In the genomic region with DNA sequence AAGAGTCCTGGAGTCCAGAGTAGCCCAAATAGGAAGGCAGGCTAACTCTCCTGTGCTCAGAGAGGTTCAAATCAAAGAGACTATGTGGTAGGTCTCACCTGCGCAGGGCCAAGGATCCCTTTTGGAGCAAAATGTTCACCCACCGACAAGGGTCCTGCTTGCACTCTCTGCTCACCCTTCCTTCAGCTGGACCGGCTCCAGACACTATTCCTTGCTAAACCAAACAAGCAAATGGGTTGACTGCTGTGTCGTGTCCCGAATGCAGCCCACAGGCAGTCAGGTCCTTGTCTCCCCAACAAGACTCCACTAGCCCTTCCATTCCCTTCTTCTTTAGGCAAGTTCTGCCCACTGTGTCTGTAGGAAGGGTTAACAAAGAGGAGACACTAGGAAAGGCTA, we compare ENCODE assay signal across 8 cellular contexts. TPM values are rescaled to one million over a fixed set of nuclear protein-coding genes. Genes with fewer than 3 reads are reported as not detected.
DNase-seq lines count a peak whose midpoint lies in the region; ATAC-seq and TF ChIP-seq lines count a peak whose summit lies in the region.

No MANE protein-coding gene starts in this region.

- peak overlapping the region; percentile 59 for H3K4me3 ChIP-seq in AG09309 (ENCODE audit: control insufficient read depth, low read depth, low read length)
- peak overlapping the region; percentile 57 for H3K4me3 ChIP-seq in SJSA1
- peak overlapping the region; percentile 56 to 65 for H3K4me3 ChIP-seq in gastroesophageal sphincter

- peak overlapping the region; percentile 82 for H3K4me3 Mint-ChIP-seq in stimulated activated effector memory CD8-positive, alpha-beta T cell treated with anti-CD3 and anti-CD28 coated beads, Interleukin-12 subunit alpha, Interleukin-12 subunit beta, amount 100 ng/mL, for 72 hours

- H3K27ac ChIP-seq in SJSA1 (peak overlapping the region; percentile 74), gastroesophageal sphincter (peak overlapping the region; percentile 72 to 89 (median 87))

- H3K4me1 ChIP-seq in SJSA1 (replicated peaks) (peaks cover 7% of the 10 kb centered on the region), gastroesophageal sphincter (peaks cover 0 to 20% (median 0%) of the 10 kb centered on the region in 3 donors)

- H3K9me3 Mint-ChIP-seq in stimulated activated effector memory CD8-positive, alpha-beta T cell treated with anti-CD3 and anti-CD28 coated beads, Interleukin-12 subunit alpha, Interleukin-12 subunit beta, amount 100 ng/mL, for 72 hours: no peaks in the 10 kb centered on the region

- peaks cover 36% of the 10 kb centered on the region for H3K36me3 Mint-ChIP-seq in stimulated activated effector memory CD8-positive, alpha-beta T cell treated with anti-CD3 and anti-CD28 coated beads, Interleukin-12 subunit alpha, Interleukin-12 subunit beta, amount 100 ng/mL, for 72 hours

- no peaks in the 10 kb centered on the region for H3K9me3 ChIP-seq in SJSA1 (replicated peaks)
- H3K9me3 ChIP-seq in gastroesophageal sphincter: no peaks in the 10 kb centered on the region

- no peak for TF ChIP-seq CTCF in AG09309 (IDR thresholded peaks at IDR 0.05; ENCODE audit: control insufficient read depth, insufficient read depth, low read depth, low read length, missing control alignments)
- TF ChIP-seq CTCF in gastroesophageal sphincter (IDR thresholded peaks at IDR 0.05): no peak

- WGBS in gastroesophageal sphincter (ENCODE audit: low coverage in 1 of 2), 2 donors: 58% methylated on average over 4 of the region's 5 CpGs; no CpG with 5 or more reads in 1 of the 2 donors

- no peaks in the 10 kb centered on the region for H3K27me3 ChIP-seq in SJSA1 (replicated peaks)
- H3K27me3 ChIP-seq in gastroesophageal sphincter: no peaks in the 10 kb centered on the region

- TF ChIP-seq POLR2A in gastroesophageal sphincter (IDR thresholded peaks at IDR 0.05): no peak

- H3K36me3 ChIP-seq in SJSA1: no peaks in the 10 kb centered on the region
- H3K36me3 ChIP-seq in gastroesophageal sphincter: no peaks in the 10 kb centered on the region

- ATAC-seq in GM21526 (IDR thresholded peaks at IDR 0.05; ENCODE audit: low FRiP score, unreplicated experiment): peak; percentile 8
- no peak for ATAC-seq in gastroesophageal sphincter
- no peak for ATAC-seq in stimulated activated effector memory CD8-positive, alpha-beta T cell treated with anti-CD3 and anti-CD28 coated beads, Interleukin-12 subunit alpha, Interleukin-12 subunit beta, amount 100 ng/mL, for 72 hours

- H3K27ac Mint-ChIP-seq in stimulated activated effector memory CD8-positive, alpha-beta T cell treated with anti-CD3 and anti-CD28 coated beads, Interleukin-12 subunit alpha, Interleukin-12 subunit beta, amount 100 ng/mL, for 72 hours: peak overlapping the region; percentile 95

- peaks cover 8% of the 10 kb centered on the region for H3K4me1 Mint-ChIP-seq in stimulated activated effector memory CD8-positive, alpha-beta T cell treated with anti-CD3 and anti-CD28 coated beads, Interleukin-12 subunit alpha, Interleukin-12 subunit beta, amount 100 ng/mL, for 72 hours

- no peak for TF ChIP-seq EP300 in gastroesophageal sphincter (IDR thresholded peaks at IDR 0.05)

- DNase-seq in AG09309 (ENCODE audit: low read depth) (no peak), SJSA1 (ENCODE audit: low read depth in 1 of 2, low spot score in 2 of 2) (no peak), NCI-H1436 (lab: John Stamatoyannopoulos, UW) (no peak), foreskin melanocyte (no peak), NCI-H524 treated with DMSO at 0.1 percent for 48 hours (lab: John Stamatoyannopoulos, UW) (no peak)
- no peak for DNase-seq in stimulated activated effector memory CD8-positive, alpha-beta T cell treated with anti-CD3 and anti-CD28 coated beads, Interleukin-12 subunit alpha, Interleukin-12 subunit beta, amount 100 ng/mL, for 72 hours (ENCODE audit: low spot score in 2 of 2)

RNA-seq across cellular contexts. Expression of a gene that starts 0.8 kb away (rescaled TPM):
- 13.7 and 18.7 TPM in 2 replicates for total RNA-seq in SJSA1 (2014; rRNA removed; shearing (Covaris generic))
- total RNA-seq in gastroesophageal sphincter: 10 to 100 TPM; 11.3 to 22.7 (median 16.7) TPM

RNA-seq across cellular contexts. Expression of a gene that starts 27.5 kb away (rescaled TPM):
- total RNA-seq in SJSA1 (2014; rRNA removed; shearing (Covaris generic)): not detected in 2 replicates
- total RNA-seq in gastroesophageal sphincter: 10 to 100 TPM in 3 of 4 donors, 1 to 10 TPM in 1; 9.3 to 26.1 (median 16.9) TPM

RNA-seq across cellular contexts. Expression of a gene that starts 46.9 kb away (rescaled TPM):
- total RNA-seq in SJSA1 (2014; rRNA removed; shearing (Covaris generic)): 40.7 and 43.6 TPM in 2 replicates
- total RNA-seq in gastroesophageal sphincter: 1 to 10 TPM in 3 of 4 donors, under 1 TPM in 1; 0.93 to 3.1 (median 2.1) TPM

Comparison
In these comparisons a context has a peak if more than half of its experiments do, and no peak if none do; other contexts are left out.
1. RNA of a gene that starts 27.5 kb away (total RNA-seq): 9.3 to 26.1 TPM in gastroesophageal sphincter; not detected in SJSA1; every median in the first group is over 10 times any median in the second.
2. RNA of a gene that starts 46.9 kb away (total RNA-seq): 40.7 to 43.6 TPM in SJSA1; 0.93 to 3.1 TPM in gastroesophageal sphincter; every median in the first group is over 10 times any median in the second.
3. Peak in every context shown above with its lines, with median percentiles within 50 percentile points of each other: H3K4me3 ChIP-seq.